Comparison of ENCODE assay signal across 23 cellular contexts in genomic region chr2:27376866-27377617, GRCh38. TPM values are rescaled to one million over a fixed set of nuclear protein-coding genes. Genes with fewer than 3 reads are reported as not detected.
A peak's percentile ranks its signal among the peaks of the same experiment; 100 is the strongest.
DNase-seq lines count a peak whose midpoint lies in the region; ATAC-seq, FAIRE-seq and TF ChIP-seq lines count a peak whose summit lies in the region.
"Had no signal": no experiment of that assay in that cellular context is flagged by ENCODE, and none has a peak within 500 bp of the region (broad histone marks: within the 10 kb centered on the region; RNA-seq: fewer than 3 reads in every experiment).

No MANE protein-coding gene starts in this region.

- H3K36me3 ChIP-seq in HCT116 (ENCODE audit: control insufficient read depth in 1 of 2, insufficient read depth in 2 of 2, low read length in 2 of 2) (peaks cover 24 to 55% of the 10 kb centered on the region in 2 experiments; a peak in 3 of 4 replicates), K562 (ENCODE audit: control insufficient read depth, insufficient read depth, low read length) (peaks cover 83% of the 10 kb centered on the region), osteoblast (ENCODE audit: insufficient read depth, low read length) (peaks cover 78% of the 10 kb centered on the region)

- H3K4me1 Mint-ChIP-seq in CD4-positive, alpha-beta T cell (ENCODE audit: low read depth), result peaks cover 42% of the 10 kb centered on the region

- H2AFZ ChIP-seq in HCT116 (ENCODE audit: low read depth, low read length, poor library complexity, severe bottlenecking) (no peak overlapping the region), K562 (ENCODE audit: low read depth, low read length) (no peak overlapping the region), osteoblast (ENCODE audit: low read length) (no peak overlapping the region)

- no peaks in the 10 kb centered on the region for H3K27me3 Mint-ChIP-seq in CD4-positive, alpha-beta T cell
- H3K27me3 Mint-ChIP-seq: activated CD4-positive, alpha-beta memory T cell treated with anti-CD3 and anti-CD28 coated beads, Interleukin-2, amount 10 ng/mL, durations not matched to agents 7 days and 5 days; B cell; naive thymus-derived CD8-positive, alpha-beta T cell had no signal

- RAD21 ChIA-PET in HCT116 (lab: Charles Lee; ENCODE audit: low non-redundant PET in 1 of 2, low total read pairs in 2 of 2, uncharacterized antibody in 2 of 2, unreplicated experiment in 2 of 2), result interaction anchor here in 1 of 2 experiments (0.6 kb wide), 1 partner anchor 9 kb away, joined by 3 read pairs; no protein-coding TSS in a partner anchor

- POLR2A ChIA-PET in CD4-positive, alpha-beta T cell (lab: Charles Lee), result interaction anchor here (1.5 kb wide), 1 partner anchor 20 kb away, joined by 4 read pairs; no protein-coding TSS in a partner anchor
- POLR2A ChIA-PET in HCT116 (lab: Charles Lee) (no interaction called here), K562 (lab: Yijun Ruan, JAX) (no interaction called here)

- H3K9me3 Mint-ChIP-seq in CD4-positive, alpha-beta T cell, result no peaks in the 10 kb centered on the region
- H3K9me3 Mint-ChIP-seq: activated CD4-positive, alpha-beta memory T cell treated with anti-CD3 and anti-CD28 coated beads, Interleukin-2, amount 10 ng/mL, durations not matched to agents 7 days and 5 days; naive thymus-derived CD8-positive, alpha-beta T cell had no signal

- in situ Hi-C loops in K562 (cut with MboI), result no loop called here

- H3K4me3 Mint-ChIP-seq in CD4-positive, alpha-beta T cell, result peak overlapping the region; percentile 67
- H3K4me3 Mint-ChIP-seq: activated CD4-positive, alpha-beta memory T cell treated with anti-CD3 and anti-CD28 coated beads, Interleukin-2, amount 10 ng/mL, durations not matched to agents 7 days and 5 days; B cell had no signal

- peak overlapping the region; percentile 33 for H3K27ac Mint-ChIP-seq in CD4-positive, alpha-beta T cell

- no peak for TF ChIP-seq CTCF in CD4-positive, alpha-beta T cell (IDR thresholded peaks at IDR 0.05)
- TF ChIP-seq CTCF in HCT116 (IDR thresholded peaks at IDR 0.05 in 2 of 3, conservative IDR thresholded peaks at IDR 0.05 in 1 of 3; ENCODE audit: borderline replicate concordance in 1 of 3, insufficient read depth in 1 of 3, low read depth in 2 of 3, low read length in 2 of 3) (no peak), K562 (IDR thresholded peaks at IDR 0.05 in 2 of 3, conservative IDR thresholded peaks at IDR 0.05 in 1 of 3; ENCODE audit: insufficient read depth in 2 of 3, low read depth in 1 of 3, low read length in 3 of 3) (no peak), osteoblast (IDR thresholded peaks at IDR 0.05; ENCODE audit: extremely low read depth, low read depth, low read length) (no peak)

- H3K27me3 ChIP-seq in CD4-positive, alpha-beta T cell (ENCODE audit: control insufficient read depth, insufficient read depth, low read length), result no peaks in the 10 kb centered on the region
- H3K27me3 ChIP-seq in HCT116 (ENCODE audit: insufficient read depth, low read length), result no peaks in the 10 kb centered on the region
- H3K27me3 ChIP-seq in K562 (ENCODE audit: control insufficient read depth in 2 of 2, insufficient read depth in 2 of 2, low read length in 2 of 2), result no peaks in the 10 kb centered on the region
- H3K27me3 ChIP-seq in osteoblast (ENCODE audit: insufficient read depth, low read length), result no peaks in the 10 kb centered on the region
- H3K27me3 ChIP-seq: SJCRH30, stomach, transverse colon had no signal

- H3K4me1 ChIP-seq in HCT116 (ENCODE audit: control insufficient read depth in 1 of 2, insufficient read depth in 2 of 2, low read length in 2 of 2) (peaks cover 6 to 36% of the 10 kb centered on the region in 2 experiments; a peak in 3 of 4 replicates), K562 (replicated peaks in 1 of 2; ENCODE audit: control insufficient read depth in 2 of 2, insufficient read depth in 2 of 2, low read length in 2 of 2) (peaks cover 12 to 45% of the 10 kb centered on the region in 2 experiments), osteoblast (ENCODE audit: insufficient read depth, low read length) (peaks cover 18% of the 10 kb centered on the region)

- no peak for TF ChIP-seq EP300 in K562 (IDR thresholded peaks at IDR 0.05; ENCODE audit: low read length)

- intact Hi-C loops in CD4-positive, alpha-beta T cell (cut with DNase I, micrococcal nuclease), result loop anchor here in 1 of 2 experiments (5.0 kb wide), 1 partner anchor 240 kb away; the partner anchor contains the start of gene PRR30
- intact Hi-C loops in HCT116 (cut with micrococcal nuclease) (no loop called here), K562 (cut with micrococcal nuclease) (no loop called here)

- peaks cover 83% of the 10 kb centered on the region for H3K36me3 Mint-ChIP-seq in CD4-positive, alpha-beta T cell (ENCODE audit: low read depth)

- no peak for TF ChIP-seq POLR2A in HCT116 (IDR thresholded peaks at IDR 0.05; ENCODE audit: borderline replicate concordance, extremely low read depth, insufficient read depth, insufficient read length)
- 0 out of 2 replicates have a peak, but pooled peaks have one; percentile 14 for TF ChIP-seq POLR2A in K562 (conservative IDR thresholded peaks at IDR 0.05)

- no peak for ATAC-seq in CD4-positive, alpha-beta T cell (ENCODE audit: poor library complexity)
- ATAC-seq in HCT116 (no peak), K562 (no peak), HG03432 (IDR thresholded peaks at IDR 0.05; ENCODE audit: unreplicated experiment) (no peak)
- ATAC-seq: left cardiac atrium; naive thymus-derived CD8-positive, alpha-beta T cell; PC-3; psoas muscle had no signal

- H4K20me1 ChIP-seq in HCT116 (ENCODE audit: insufficient read depth), result no peaks in the 10 kb centered on the region
- H4K20me1 ChIP-seq in K562 (replicated peaks; ENCODE audit: control insufficient read depth, insufficient read depth, low read length), result no peaks in the 10 kb centered on the region
- H4K20me1 ChIP-seq in osteoblast (ENCODE audit: insufficient read depth, low read length), result peaks cover 17% of the 10 kb centered on the region

- FAIRE-seq in K562 (lab: Jason Lieb, UNC), result no peak

- H3K4me3 ChIP-seq in HCT116 (replicated peaks in 1 of 2; ENCODE audit: low read depth in 1 of 2, low read length in 2 of 2) (no peak overlapping the region), K562 (no peak overlapping the region), osteoblast (ENCODE audit: insufficient read depth, low read length) (no peak overlapping the region)
- H3K4me3 ChIP-seq: psoas muscle, SJCRH30, skin epidermis, stomach, transverse colon had no signal

- no peaks in the 10 kb centered on the region for H3K9me1 ChIP-seq in K562 (ENCODE audit: control insufficient read depth, insufficient read depth, low read length)

- H3K9ac ChIP-seq in HCT116 (ENCODE audit: low read length) (no peak overlapping the region), K562 (ENCODE audit: insufficient read depth in 1 of 2, low read depth in 2 of 2, low read length in 2 of 2) (no peak overlapping the region)

- no peak overlapping the region for H3K4me2 ChIP-seq in HCT116 (ENCODE audit: low read length)
- H3K4me2 ChIP-seq in K562 (ENCODE audit: insufficient read depth, low read length), result no peak overlapping the region
- no peak overlapping the region for H3K4me2 ChIP-seq in osteoblast (ENCODE audit: insufficient read depth, low read length)

- no peaks in the 10 kb centered on the region for H3K9me3 ChIP-seq in CD4-positive, alpha-beta T cell (ENCODE audit: control insufficient read depth, low read length)
- H3K9me3 ChIP-seq in HCT116 (ENCODE audit: control insufficient read depth in 1 of 2, insufficient read depth in 1 of 2, low read depth in 1 of 2, low read length in 2 of 2) (no peaks in the 10 kb centered on the region), K562 (replicated peaks; ENCODE audit: control insufficient read depth, insufficient read depth, low read depth, low read length) (no peaks in the 10 kb centered on the region), osteoblast (ENCODE audit: low read depth, low read length) (no peaks in the 10 kb centered on the region)
- H3K9me3 ChIP-seq: psoas muscle, SJCRH30, stomach, transverse colon had no signal

- no peaks in the 10 kb centered on the region for H3K9me2 ChIP-seq in HCT116 (ENCODE audit: insufficient read depth)

- no peak for DNase-seq in CD4-positive, alpha-beta T cell
- no peak for DNase-seq in HCT116 (ENCODE audit: low read depth, low spot score)
- DNase-seq in K562 (ENCODE audit: extremely low read depth in 1 of 4, low spot score in 3 of 4), result no peak
- DNase-seq in osteoblast (ENCODE audit: insufficient read length, low spot score, missing footprints), result no peak
- no peak for DNase-seq in ecto neural progenitor cell (ENCODE audit: low spot score)
- DNase-seq in NOMO-1 (lab: John Stamatoyannopoulos, UW; ENCODE audit: unreplicated experiment in 2 of 2), result no peak
- DNase-seq: activated CD4-positive, alpha-beta memory T cell treated with anti-CD3 and anti-CD28 coated beads, Interleukin-2, amount 10 ng/mL, durations not matched to agents 7 days and 5 days; activated naive CD4-positive, alpha-beta T cell treated with anti-CD3 and anti-CD28 coated beads, Interleukin-2, amount 50 U/mL, for 16 hours; effector memory CD4-positive, alpha-beta T cell; Kasumi-1; left cardiac atrium; naive thymus-derived CD8-positive, alpha-beta T cell; NCI-H1048; NCI-H2029 treated with DMSO at 0.1 percent for 48 hours; PC-3; SJCRH30; stomach; T-helper 2 cell; transverse colon had no signal

- BruUV-seq in HCT116 (replicated peaks; lab: Mats Ljungman, UMichigan), result no TSS peak
- no TSS peak for BruUV-seq in K562 (replicated peaks; lab: Mats Ljungman, UMichigan)

- H3K79me2 ChIP-seq in HCT116 (ENCODE audit: insufficient read depth, low read length), result peaks cover 29% of the 10 kb centered on the region
- peaks cover 31% of the 10 kb centered on the region for H3K79me2 ChIP-seq in K562 (ENCODE audit: control insufficient read depth, insufficient read depth, low read length)
- H3K79me2 ChIP-seq in osteoblast (ENCODE audit: insufficient read depth, low read length), result peaks cover 71% of the 10 kb centered on the region

- TF ChIP-seq RAD21 in HCT116 (IDR thresholded peaks at IDR 0.05; ENCODE audit: low read depth), result no peak
- TF ChIP-seq RAD21 in K562 (CRISPR knock-in tag; conservative IDR thresholded peaks at IDR 0.05 in 1 of 2, IDR thresholded peaks at IDR 0.05 in 1 of 2), result no peak

- CTCF ChIA-PET in CD4-positive, alpha-beta T cell (lab: Charles Lee), result no interaction called here
- CTCF ChIA-PET in HCT116 (lab: Charles Lee) (no interaction called here), K562 (lab: Yijun Ruan, JAX; ENCODE audit: low intra/inter-chr PET ratio) (no interaction called here)

- WGBS in K562 (ENCODE audit: insufficient coverage, low coverage, missing lambda C conversion rate), result 68% methylated on average over 7 of the region's 10 CpGs

- no peak overlapping the region for H3K27ac ChIP-seq in CD4-positive, alpha-beta T cell (ENCODE audit: low read depth, low read length)
- H3K27ac ChIP-seq in HCT116 (ENCODE audit: low read depth, low read length) (peak overlapping the region; percentile 2; the same call in 1 of the 2 replicates), K562 (ENCODE audit: extremely low read depth, low read depth, low read length) (no peak overlapping the region), osteoblast (ENCODE audit: low read depth, low read length) (peak overlapping the region; percentile 29)
- H3K27ac ChIP-seq: SJCRH30, skin epidermis, transverse colon had no signal

RNA-seq across cellular contexts. Expression of gene ZNF513, which starts 3.5 kb away (rescaled TPM):
- 10 to 100 TPM; 22.8 to 22.9 TPM for total RNA-seq in CD4-positive, alpha-beta T cell
- 12.8 TPM for total RNA-seq in HCT116 (2021; ENCODE audit: unreplicated experiment)
- polyA plus RNA-seq in HCT116 (2012), result 11.2 and 13.2 TPM in 2 replicates
- 4.9 and 15.7 TPM in 2 replicates for total RNA-seq in K562 (2011; cell fraction: chromatin; rRNA removed; ENCODE audit: low replicate concordance)
- 17.0 and 17.3 TPM in 2 replicates for total RNA-seq in K562 (2011; cell fraction: nucleolus; rRNA removed)
- total RNA-seq in K562 (2011; cell fraction: nucleoplasm; rRNA removed), result 7.1 and 8.9 TPM in 2 replicates
- 6.7 and 8.0 TPM in 2 replicates for total RNA-seq in K562 (2014; rRNA removed)
- total RNA-seq in K562 (2014; rRNA removed; fragmentation: Illumina TruSeq; extraction: Trizol), result 1.9 and 2.5 TPM in 2 replicates
- total RNA-seq in K562 (2015; rRNA removed; fragmentation: Illumina TruSeq; extraction: Trizol), result 7.1 TPM in 2 replicates
- 8.5 and 9.9 TPM in 2 replicates for total RNA-seq in K562 (2021)
- polyA plus RNA-seq in K562 (2011; rRNA removed), result 4.4 and 6.6 TPM in 2 replicates
- polyA plus RNA-seq in K562 (2011; cell fraction: cytosol; rRNA removed), result 10.0 and 15.4 TPM in 2 replicates
- 19.1 and 33.8 TPM in 2 replicates for polyA plus RNA-seq in K562 (2011; cell fraction: nucleus; rRNA removed)
- polyA plus RNA-seq in K562 (2012), result 7.6 and 12.8 TPM in 2 replicates
- polyA plus RNA-seq in K562 (2014; fragmentation: Illumina TruSeq; extraction: Trizol), result 4.1 and 7.4 TPM in 2 replicates
- polyA plus RNA-seq in K562 (2014; fragmentation: Nextera tagmentation; extraction: Ambion mirVana), result under 1 TPM; 0.04 to 0.15 TPM
- 9.7 and 13.6 TPM in 2 replicates for polyA plus RNA-seq in K562 (2014; rRNA removed)
- polyA minus RNA-seq in K562 (2011; rRNA and poly(A)+ RNA removed), result 1.9 and 2.3 TPM in 2 replicates
- 2.7 and 4.6 TPM in 2 replicates for polyA minus RNA-seq in K562 (2011; cell fraction: cytosol; rRNA and poly(A)+ RNA removed)
- polyA minus RNA-seq in K562 (2011; cell fraction: nucleus; rRNA and poly(A)+ RNA removed), result 9.6 and 10.2 TPM in 2 replicates
- 6.2 and 8.3 TPM in 2 replicates for total RNA-seq in osteoblast

RNA-seq across cellular contexts. Expression of gene SNX17, which starts 6.6 kb away (rescaled TPM):
- total RNA-seq in CD4-positive, alpha-beta T cell, result 10 to 100 TPM; 66.3 to 67.9 TPM
- total RNA-seq in HCT116 (2021; ENCODE audit: unreplicated experiment) (90.5 TPM), K562 (2014; rRNA removed) (61.7 and 80.4 TPM in 2 replicates), K562 (2014; rRNA removed; fragmentation: Illumina TruSeq; extraction: Trizol) (44.1 and 45.3 TPM in 2 replicates), K562 (2015; rRNA removed; fragmentation: Illumina TruSeq; extraction: Trizol) (53.2 and 54.6 TPM in 2 replicates), K562 (2021) (72.5 and 75.7 TPM in 2 replicates), osteoblast (152 and 165 TPM in 2 replicates)
- polyA plus RNA-seq in HCT116 (2012), result 65.3 and 73.1 TPM in 2 replicates
- total RNA-seq in K562 (2011; cell fraction: chromatin; rRNA removed; ENCODE audit: low replicate concordance), result 127 and 249 TPM in 2 replicates
- total RNA-seq in K562 (2011; cell fraction: nucleolus; rRNA removed), result 127 and 149 TPM in 2 replicates
- total RNA-seq in K562 (2011; cell fraction: nucleoplasm; rRNA removed), result 132 and 134 TPM in 2 replicates
- polyA plus RNA-seq in K562 (2011; rRNA removed) (45.8 and 57.3 TPM in 2 replicates), K562 (2014; fragmentation: Illumina TruSeq; extraction: Trizol) (44.2 and 57.6 TPM in 2 replicates), K562 (2014; fragmentation: Nextera tagmentation; extraction: Ambion mirVana) (1 to 10 TPM; 3.0 to 7.5 TPM), K562 (2014; rRNA removed) (58.7 and 60.2 TPM in 2 replicates)
- 65.9 and 86.7 TPM in 2 replicates for polyA plus RNA-seq in K562 (2011; cell fraction: cytosol; rRNA removed)
- polyA plus RNA-seq in K562 (2011; cell fraction: nucleus; rRNA removed), result 129 and 142 TPM in 2 replicates
- 64.3 and 80.0 TPM in 2 replicates for polyA plus RNA-seq in K562 (2012)
- polyA minus RNA-seq in K562 (2011; rRNA and poly(A)+ RNA removed), result 62.0 and 62.2 TPM in 2 replicates
- polyA minus RNA-seq in K562 (2011; cell fraction: cytosol; rRNA and poly(A)+ RNA removed), result 33.1 and 37.9 TPM in 2 replicates
- polyA minus RNA-seq in K562 (2011; cell fraction: nucleus; rRNA and poly(A)+ RNA removed), result 67.2 and 89.5 TPM in 2 replicates

RNA-seq across cellular contexts. Expression of gene EIF2B4, which starts 6.9 kb away (rescaled TPM):
- total RNA-seq in CD4-positive, alpha-beta T cell, result 10 to 100 TPM; 33.2 to 34.0 TPM
- 43.8 TPM for total RNA-seq in HCT116 (2021; ENCODE audit: unreplicated experiment)
- 58.0 and 63.5 TPM in 2 replicates for polyA plus RNA-seq in HCT116 (2012)
- 108 and 141 TPM in 2 replicates for total RNA-seq in K562 (2011; cell fraction: chromatin; rRNA removed; ENCODE audit: low replicate concordance)
- total RNA-seq in K562 (2011; cell fraction: nucleolus; rRNA removed), result 58.2 and 64.9 TPM in 2 replicates
- 81.0 and 82.5 TPM in 2 replicates for total RNA-seq in K562 (2011; cell fraction: nucleoplasm; rRNA removed)
- total RNA-seq in K562 (2014; rRNA removed), result 63.6 and 66.0 TPM in 2 replicates
- total RNA-seq in K562 (2014; rRNA removed; fragmentation: Illumina TruSeq; extraction: Trizol), result 43.3 and 45.4 TPM in 2 replicates
- 45.3 and 46.8 TPM in 2 replicates for total RNA-seq in K562 (2015; rRNA removed; fragmentation: Illumina TruSeq; extraction: Trizol)
- 57.0 and 66.6 TPM in 2 replicates for total RNA-seq in K562 (2021)
- 53.1 and 64.8 TPM in 2 replicates for polyA plus RNA-seq in K562 (2011; rRNA removed)
- 57.9 and 64.5 TPM in 2 replicates for polyA plus RNA-seq in K562 (2011; cell fraction: cytosol; rRNA removed)
- 175 and 198 TPM in 2 replicates for polyA plus RNA-seq in K562 (2011; cell fraction: nucleus; rRNA removed)
- 64.3 and 82.9 TPM in 2 replicates for polyA plus RNA-seq in K562 (2012)
- 68.0 and 80.3 TPM in 2 replicates for polyA plus RNA-seq in K562 (2014; fragmentation: Illumina TruSeq; extraction: Trizol)
- 10 to 100 TPM; 29.7 to 48.6 TPM for polyA plus RNA-seq in K562 (2014; fragmentation: Nextera tagmentation; extraction: Ambion mirVana)
- polyA plus RNA-seq in K562 (2014; rRNA removed), result 58.9 and 60.8 TPM in 2 replicates
- polyA minus RNA-seq in K562 (2011; rRNA and poly(A)+ RNA removed), result 68.8 and 94.7 TPM in 2 replicates
- polyA minus RNA-seq in K562 (2011; cell fraction: cytosol; rRNA and poly(A)+ RNA removed), result 19.7 and 35.4 TPM in 2 replicates
- polyA minus RNA-seq in K562 (2011; cell fraction: nucleus; rRNA and poly(A)+ RNA removed), result 24.2 and 39.8 TPM in 2 replicates
- 19.2 and 24.2 TPM in 2 replicates for total RNA-seq in osteoblast

RNA-seq across cellular contexts. Expression of gene GTF3C2, which starts 20.5 kb away (rescaled TPM):
- total RNA-seq in CD4-positive, alpha-beta T cell, result 10 to 100 TPM; 54.6 to 56.8 TPM
- total RNA-seq in HCT116 (2021; ENCODE audit: unreplicated experiment) (88.2 TPM), K562 (2014; rRNA removed) (38.6 and 64.7 TPM in 2 replicates), K562 (2014; rRNA removed; fragmentation: Illumina TruSeq; extraction: Trizol) (49.2 and 51.3 TPM in 2 replicates), K562 (2015; rRNA removed; fragmentation: Illumina TruSeq; extraction: Trizol) (53.0 and 57.9 TPM in 2 replicates), K562 (2021) (70.0 and 85.2 TPM in 2 replicates), osteoblast (32.7 and 34.4 TPM in 2 replicates)
- polyA plus RNA-seq in HCT116 (2012), result 46.5 and 55.2 TPM in 2 replicates
- total RNA-seq in K562 (2011; cell fraction: chromatin; rRNA removed; ENCODE audit: low replicate concordance), result 217 and 308 TPM in 2 replicates
- total RNA-seq in K562 (2011; cell fraction: nucleolus; rRNA removed), result 145 and 163 TPM in 2 replicates
- 162 and 165 TPM in 2 replicates for total RNA-seq in K562 (2011; cell fraction: nucleoplasm; rRNA removed)
- polyA plus RNA-seq in K562 (2011; rRNA removed) (96.6 and 116 TPM in 2 replicates), K562 (2014; fragmentation: Illumina TruSeq; extraction: Trizol) (84.4 and 96.8 TPM in 2 replicates), K562 (2014; fragmentation: Nextera tagmentation; extraction: Ambion mirVana) (10 to 100 TPM; 35.5 to 40.2 TPM), K562 (2014; rRNA removed) (62.4 and 65.8 TPM in 2 replicates)
- polyA plus RNA-seq in K562 (2011; cell fraction: cytosol; rRNA removed), result 91.3 and 92.7 TPM in 2 replicates
- polyA plus RNA-seq in K562 (2011; cell fraction: nucleus; rRNA removed), result 240 and 356 TPM in 2 replicates
- polyA plus RNA-seq in K562 (2012), result 61.2 and 64.8 TPM in 2 replicates
- polyA minus RNA-seq in K562 (2011; rRNA and poly(A)+ RNA removed), result 62.6 and 74.7 TPM in 2 replicates
- polyA minus RNA-seq in K562 (2011; cell fraction: cytosol; rRNA and poly(A)+ RNA removed), result 33.3 and 43.0 TPM in 2 replicates
- polyA minus RNA-seq in K562 (2011; cell fraction: nucleus; rRNA and poly(A)+ RNA removed), result 40.9 and 68.3 TPM in 2 replicates

RNA-seq across cellular contexts. Expression of gene PPM1G, which starts 32.3 kb away (rescaled TPM):
- 10 to 100 TPM; 30.4 to 31.2 TPM for total RNA-seq in CD4-positive, alpha-beta T cell
- total RNA-seq in HCT116 (2021; ENCODE audit: unreplicated experiment) (140 TPM), K562 (2014; rRNA removed) (164 and 176 TPM in 2 replicates), K562 (2014; rRNA removed; fragmentation: Illumina TruSeq; extraction: Trizol) (153 and 155 TPM in 2 replicates), K562 (2015; rRNA removed; fragmentation: Illumina TruSeq; extraction: Trizol) (183 and 191 TPM in 2 replicates), K562 (2021) (154 and 173 TPM in 2 replicates), osteoblast (56.6 and 65.5 TPM in 2 replicates)
- polyA plus RNA-seq in HCT116 (2012), result 145 and 152 TPM in 2 replicates
- total RNA-seq in K562 (2011; cell fraction: chromatin; rRNA removed; ENCODE audit: low replicate concordance), result 48.4 and 56.6 TPM in 2 replicates
- total RNA-seq in K562 (2011; cell fraction: nucleolus; rRNA removed), result 33.4 and 34.7 TPM in 2 replicates
- total RNA-seq in K562 (2011; cell fraction: nucleoplasm; rRNA removed), result 40.2 and 54.0 TPM in 2 replicates
- polyA plus RNA-seq in K562 (2011; rRNA removed) (77.9 and 86.0 TPM in 2 replicates), K562 (2014; fragmentation: Illumina TruSeq; extraction: Trizol) (221 and 230 TPM in 2 replicates), K562 (2014; fragmentation: Nextera tagmentation; extraction: Ambion mirVana) (10 to 100 TPM; 61.7 to 88.8 TPM), K562 (2014; rRNA removed) (116 and 136 TPM in 2 replicates)
- 68.2 and 68.5 TPM in 2 replicates for polyA plus RNA-seq in K562 (2011; cell fraction: cytosol; rRNA removed)
- 59.6 and 69.6 TPM in 2 replicates for polyA plus RNA-seq in K562 (2011; cell fraction: nucleus; rRNA removed)
- polyA plus RNA-seq in K562 (2012), result 132 and 162 TPM in 2 replicates
- polyA minus RNA-seq in K562 (2011; rRNA and poly(A)+ RNA removed), result 168 and 174 TPM in 2 replicates
- polyA minus RNA-seq in K562 (2011; cell fraction: cytosol; rRNA and poly(A)+ RNA removed), result 88.1 and 100 TPM in 2 replicates
- polyA minus RNA-seq in K562 (2011; cell fraction: nucleus; rRNA and poly(A)+ RNA removed), result 14.1 and 18.0 TPM in 2 replicates

Comparison
In these comparisons a context has a peak if more than half of its experiments do, and no peak if none do; other contexts are left out.
1. H3K27ac ChIP-seq: peak in HCT116 (single experiment) and osteoblast (single experiment); none in CD4-positive, alpha-beta T cell (single experiment) and K562 (single experiment).